ENCODE assay signal across 17 cellular contexts in the genomic region with DNA sequence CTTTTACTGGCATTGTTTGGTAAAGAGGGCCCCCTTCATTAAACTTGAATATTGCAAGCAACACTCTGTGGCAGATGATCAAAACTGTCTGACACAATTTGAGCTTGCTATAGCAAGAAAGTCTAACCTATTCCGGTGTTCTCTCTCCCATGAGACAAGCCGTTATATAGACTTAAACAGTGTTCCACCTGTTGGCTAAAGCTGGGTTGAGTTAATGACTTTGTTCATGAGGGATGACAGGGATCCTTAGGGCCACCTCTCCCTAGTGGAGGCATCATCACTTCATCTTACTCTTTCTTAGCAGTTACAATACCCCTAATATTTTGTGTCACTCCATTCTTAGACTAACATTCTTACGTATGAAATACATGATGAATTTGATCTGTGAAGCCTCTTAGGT. TPM values are rescaled to one million over a fixed set of nuclear protein-coding genes. Genes with fewer than 3 reads are reported as not detected.
DNase-seq lines count a peak whose midpoint lies in the region; ATAC-seq and TF ChIP-seq lines count a peak whose summit lies in the region.
"Had no signal": no experiment of that assay in that cellular context is flagged by ENCODE, and none has a peak within 500 bp of the region (broad histone marks: within the 10 kb centered on the region; RNA-seq: fewer than 3 reads in every experiment).

No MANE protein-coding gene starts in this region.

- H3F3A ChIP-seq in neural progenitor cell (ENCODE audit: low read depth) = peaks cover 87% of the 10 kb centered on the region

- H3K36me3 ChIP-seq in CD8-positive, alpha-beta memory T cell (ENCODE audit: insufficient read depth, low read length) = peaks cover 75% of the 10 kb centered on the region
- H3K36me3 ChIP-seq in HEK293 (ENCODE audit: control insufficient read depth in 2 of 2, insufficient read depth in 1 of 2, low read length in 2 of 2) (peaks cover 71 to 80% of the 10 kb centered on the region in 2 experiments), adipocyte (ENCODE audit: control insufficient read depth, insufficient read depth, low read length, severe bottlenecking) (peaks cover 74% of the 10 kb centered on the region), neural progenitor cell (peaks cover 64% of the 10 kb centered on the region)

- peaks cover 22 to 84% (median 36%) of the 10 kb centered on the region in 3 donors for H3K36me3 Mint-ChIP-seq in CD8-positive, alpha-beta memory T cell
- peaks cover 59% of the 10 kb centered on the region for H3K36me3 Mint-ChIP-seq in neural progenitor cell

- no peak overlapping the region for H3K4me3 ChIP-seq in CD8-positive, alpha-beta memory T cell (ENCODE audit: low read length)
- H3K4me3 ChIP-seq in HEK293 (ENCODE audit: low read depth, low read length) = no peak overlapping the region
- no peak overlapping the region for H3K4me3 ChIP-seq in adipocyte (ENCODE audit: low read length)
- H3K4me3 ChIP-seq in neural progenitor cell = no peak overlapping the region
- H3K4me3 ChIP-seq: SJCRH30 had no signal

- peak overlapping the region in 4 of 7 donors; percentile 24 to 98 (median 44) for H3K4me3 Mint-ChIP-seq in CD8-positive, alpha-beta memory T cell
- peak overlapping the region; percentile 30 for H3K4me3 Mint-ChIP-seq in neural progenitor cell

- peaks cover 0 to 3% (median 0%) of the 10 kb centered on the region in 5 donors for H3K9me3 Mint-ChIP-seq in CD8-positive, alpha-beta memory T cell
- H3K9me3 Mint-ChIP-seq in neural progenitor cell = no peaks in the 10 kb centered on the region

- H3K79me2 ChIP-seq in neural progenitor cell (ENCODE audit: low read depth) = peaks cover 67% of the 10 kb centered on the region

- no peaks in the 10 kb centered on the region for H3K27me3 ChIP-seq in CD8-positive, alpha-beta memory T cell (ENCODE audit: insufficient read depth, low read length, poor library complexity, severe bottlenecking)
- H3K27me3 ChIP-seq in adipocyte (replicated peaks; ENCODE audit: control insufficient read depth, insufficient read depth, low read length) = no peaks in the 10 kb centered on the region
- H3K27me3 ChIP-seq in neural progenitor cell = no peaks in the 10 kb centered on the region
- H3K27me3 ChIP-seq: SJCRH30 had no signal

- H3K9ac ChIP-seq in adipocyte (ENCODE audit: low read length) (peak overlapping the region; percentile 0), neural progenitor cell (no peak overlapping the region)

- H3K4me2 ChIP-seq in neural progenitor cell = no peak overlapping the region

- H3K27me3 Mint-ChIP-seq in CD8-positive, alpha-beta memory T cell = peaks cover 0 to 4% of the 10 kb centered on the region in 2 donors
- H3K27me3 Mint-ChIP-seq in neural progenitor cell (ENCODE audit: insufficient read depth, low read depth) = peaks cover 2% of the 10 kb centered on the region

- peaks cover 41% of the 10 kb centered on the region for H3K4me1 ChIP-seq in CD8-positive, alpha-beta memory T cell (ENCODE audit: insufficient read depth, low read length)
- H3K4me1 ChIP-seq in HEK293 (ENCODE audit: control insufficient read depth, insufficient read depth, low read length) (peaks cover 6% of the 10 kb centered on the region; the same call in 1 of the 2 replicates), adipocyte (ENCODE audit: control insufficient read depth, insufficient read depth, low read length) (peaks cover 31% of the 10 kb centered on the region), neural progenitor cell (peaks cover 10% of the 10 kb centered on the region)

- ATAC-seq in GM19452 (IDR thresholded peaks at IDR 0.05; ENCODE audit: unreplicated experiment) = no peak
- ATAC-seq: left lobe of liver, sciatic nerve had no signal

- peak overlapping the region; percentile 12 to 99 (median 73) for H3K27ac Mint-ChIP-seq in CD8-positive, alpha-beta memory T cell
- H3K27ac Mint-ChIP-seq in neural progenitor cell = no peak overlapping the region

- H2AFZ ChIP-seq in neural progenitor cell (replicated peaks) = no peak overlapping the region

- TF ChIP-seq CTCF in HEK293 (tag by site-specific recombination; IDR thresholded peaks at IDR 0.05) (no peak), neural progenitor cell (IDR thresholded peaks at IDR 0.05) (no peak)

- POLR2A ChIA-PET in CD8-positive, alpha-beta memory T cell (lab: Charles Lee) = no interaction called here
- POLR2A ChIA-PET in HEK293 (lab: Yijun Ruan, JAX) = interaction anchor here (0.6 kb wide), 1 partner anchor 33 kb away, joined by 5 read pairs; no protein-coding TSS in a partner anchor

- DNase-seq in CD8-positive, alpha-beta memory T cell = no peak
- no peak for DNase-seq in adipocyte (ENCODE audit: low read depth)
- DNase-seq in neural progenitor cell (ENCODE audit: low spot score) = no peak
- DNase-seq in NCI-H345 treated with DMSO at 0.1 percent for 48 hours (lab: John Stamatoyannopoulos, UW; ENCODE audit: unreplicated experiment) = no peak
- DNase-seq in GDM1 (lab: John Stamatoyannopoulos, UW) = no peak
- DNase-seq: activated CD4-positive, alpha-beta T cell treated with anti-CD3 and anti-CD28 coated beads for 1 hour; AML-193; DMS 273 treated with DMSO at 0.1 percent for 48 hours; effector CD4-positive, alpha-beta T cell; GOT3; NCI-H748 treated with DMSO at 0.1 percent for 48 hours; SJCRH30; stimulated activated CD4-positive, alpha-beta T cell treated with anti-CD3 and anti-CD28 coated beads, Interleukin-1b, Interleukin-23, amount 100 ng/mL, for 48 hours had no signal

- peaks cover 75% of the 10 kb centered on the region for H4K20me1 ChIP-seq in neural progenitor cell (ENCODE audit: low read depth)

- H3K4me1 Mint-ChIP-seq in CD8-positive, alpha-beta memory T cell = peaks cover 40 to 76% (median 57%) of the 10 kb centered on the region in 3 donors
- peaks cover 21% of the 10 kb centered on the region for H3K4me1 Mint-ChIP-seq in neural progenitor cell

- no peak overlapping the region for H3K27ac ChIP-seq in CD8-positive, alpha-beta memory T cell (ENCODE audit: low read depth, low read length)
- H3K27ac ChIP-seq in HEK293 (ENCODE audit: extremely low read depth, low read depth, low read length) (no peak overlapping the region), neural progenitor cell (no peak overlapping the region)
- H3K27ac ChIP-seq: SJCRH30 had no signal

- no peaks in the 10 kb centered on the region for H3K9me3 ChIP-seq in CD8-positive, alpha-beta memory T cell (ENCODE audit: low read length)
- H3K9me3 ChIP-seq in HEK293 (ENCODE audit: control insufficient read depth, insufficient read depth, low read depth, low read length) = no peaks in the 10 kb centered on the region
- no peaks in the 10 kb centered on the region for H3K9me3 ChIP-seq in adipocyte (ENCODE audit: control insufficient read depth, low read length)
- no peaks in the 10 kb centered on the region for H3K9me3 ChIP-seq in neural progenitor cell (ENCODE audit: low read depth)
- H3K9me3 ChIP-seq: SJCRH30 had no signal

- CTCF ChIA-PET in CD8-positive, alpha-beta memory T cell (lab: Charles Lee) = no interaction called here
- CTCF ChIA-PET in HEK293 (lab: Yijun Ruan, JAX) = no interaction called here

TF ChIP-seq in HEK293, 187 proteins besides CTCF, POLR2A, EP300 and RAD21:
- TF ChIP-seq ZNF658 (tag by site-specific recombination; IDR thresholded peaks at IDR 0.05) (no peak), KLF7 (tag by site-specific recombination; IDR thresholded peaks at IDR 0.05; ENCODE audit: borderline replicate concordance) (no peak), ZFP41 (tag by site-specific recombination; IDR thresholded peaks at IDR 0.05; ENCODE audit: borderline replicate concordance) (no peak), ZEB2 (tag by site-specific recombination; IDR thresholded peaks at IDR 0.05) (no peak), ZNF624 (tag by site-specific recombination; IDR thresholded peaks at IDR 0.05) (no peak), SCRT2 (tag by site-specific recombination; IDR thresholded peaks at IDR 0.05) (peak; percentile 77), SCRT1 (tag by site-specific recombination; IDR thresholded peaks at IDR 0.05; ENCODE audit: borderline replicate concordance) (0 out of 2 replicates have a peak, but pooled peaks have one; percentile 32), ZNF174 (tag by site-specific recombination; IDR thresholded peaks at IDR 0.05) (no peak), BCL11A (tag by site-specific recombination; IDR thresholded peaks at IDR 0.05; ENCODE audit: low read depth) (no peak), ZNF114 (tag by site-specific recombination; IDR thresholded peaks at IDR 0.05) (no peak), ZNF302 (tag by site-specific recombination; IDR thresholded peaks at IDR 0.05; ENCODE audit: low read depth) (no peak), YY2 (tag by site-specific recombination; IDR thresholded peaks at IDR 0.05) (no peak), TRIM28 (IDR thresholded peaks at IDR 0.05; ENCODE audit: borderline replicate concordance, low read length) (no peak)
- TF ChIP-seq, protein P1, sequence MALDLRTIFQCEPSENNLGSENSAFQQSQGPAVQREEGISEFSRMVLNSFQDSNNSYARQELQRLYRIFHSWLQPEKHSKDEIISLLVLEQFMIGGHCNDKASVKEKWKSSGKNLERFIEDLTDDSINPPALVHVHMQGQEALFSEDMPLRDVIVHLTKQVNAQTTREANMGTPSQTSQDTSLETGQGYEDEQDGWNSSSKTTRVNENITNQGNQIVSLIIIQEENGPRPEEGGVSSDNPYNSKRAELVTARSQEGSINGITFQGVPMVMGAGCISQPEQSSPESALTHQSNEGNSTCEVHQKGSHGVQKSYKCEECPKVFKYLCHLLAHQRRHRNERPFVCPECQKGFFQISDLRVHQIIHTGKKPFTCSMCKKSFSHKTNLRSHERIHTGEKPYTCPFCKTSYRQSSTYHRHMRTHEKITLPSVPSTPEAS (tag by site-specific recombination; IDR thresholded peaks at IDR 0.05) = no peak
- TF ChIP-seq, protein P2, sequence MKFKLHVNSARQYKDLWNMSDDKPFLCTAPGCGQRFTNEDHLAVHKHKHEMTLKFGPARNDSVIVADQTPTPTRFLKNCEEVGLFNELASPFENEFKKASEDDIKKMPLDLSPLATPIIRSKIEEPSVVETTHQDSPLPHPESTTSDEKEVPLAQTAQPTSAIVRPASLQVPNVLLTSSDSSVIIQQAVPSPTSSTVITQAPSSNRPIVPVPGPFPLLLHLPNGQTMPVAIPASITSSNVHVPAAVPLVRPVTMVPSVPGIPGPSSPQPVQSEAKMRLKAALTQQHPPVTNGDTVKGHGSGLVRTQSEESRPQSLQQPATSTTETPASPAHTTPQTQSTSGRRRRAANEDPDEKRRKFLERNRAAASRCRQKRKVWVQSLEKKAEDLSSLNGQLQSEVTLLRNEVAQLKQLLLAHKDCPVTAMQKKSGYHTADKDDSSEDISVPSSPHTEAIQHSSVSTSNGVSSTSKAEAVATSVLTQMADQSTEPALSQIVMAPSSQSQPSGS (tag by site-specific recombination; IDR thresholded peaks at IDR 0.05; ENCODE audit: low read depth) = no peak

RNA-seq across cellular contexts. Expression of a gene that starts 3.8 kb away (rescaled TPM):
- 100 to 1,000 TPM; 394 to 409 TPM for total RNA-seq in CD8-positive, alpha-beta memory T cell
- polyA plus RNA-seq in CD8-positive, alpha-beta memory T cell = 312 TPM
- total RNA-seq in neural progenitor cell (ENCODE audit: low replicate concordance) = 216 and 257 TPM in 2 replicates

RNA-seq across cellular contexts. Expression of a gene that starts 47.4 kb away (rescaled TPM):
- total RNA-seq in CD8-positive, alpha-beta memory T cell = 10 to 100 TPM; 91.9 to 92.7 TPM
- polyA plus RNA-seq in CD8-positive, alpha-beta memory T cell = 45.7 TPM
- 80.7 and 91.0 TPM in 2 replicates for total RNA-seq in neural progenitor cell (ENCODE audit: low replicate concordance)
